Comparison of ENCODE assay signal across 1 cellular context in genomic region chr17:35312790-35313711, GRCh38.
A peak's percentile ranks its signal among the peaks of the same experiment; 100 is the strongest.
TF ChIP-seq lines count a peak whose summit lies in the region.

No MANE protein-coding gene starts in this region.

TF ChIP-seq in H1, 55 proteins besides CTCF, POLR2A, EP300 and RAD21 (continued from another document):
- TF ChIP-seq ATF2 (IDR thresholded peaks at IDR 0.05; ENCODE audit: low read length) (no peak), SIN3A (conservative IDR thresholded peaks at IDR 0.05 in 1 of 2, IDR thresholded peaks at IDR 0.05 in 1 of 2; ENCODE audit: low read depth in 1 of 2, low read length in 2 of 2) (peak; percentile 53 to 75; a peak in 2 of 4 replicates), KDM4A (IDR thresholded peaks at IDR 0.05; ENCODE audit: low read depth, low read length, severe bottlenecking) (peak; percentile 56), JUND (IDR thresholded peaks at IDR 0.05; ENCODE audit: low read length) (no peak), BACH1 (IDR thresholded peaks at IDR 0.05; ENCODE audit: low read length) (no peak), SRF (IDR thresholded peaks at IDR 0.05; ENCODE audit: low read depth, low read length) (no peak)
